ENCODE assay signal across 26 cellular contexts in genomic region chr1:206065547-206066143, GRCh38. TPM values are rescaled to one million over a fixed set of nuclear protein-coding genes. Genes with fewer than 3 reads are reported as not detected.
"Had no signal": no experiment of that assay in that cellular context is flagged by ENCODE, and none has a peak within 500 bp of the region (broad histone marks: within the 10 kb centered on the region; RNA-seq: fewer than 3 reads in every experiment).

No MANE protein-coding gene starts in this region.

- H3K36me3 ChIP-seq: colonic mucosa, left lung, suprapubic skin, transverse colon, vagina had no signal

- H3K27ac Mint-ChIP-seq: activated naive CD4-positive, alpha-beta T cell treated with anti-CD3 and anti-CD28 coated beads for 36 hours; activated naive CD8-positive, alpha-beta T cell treated with anti-CD3 and anti-CD28 coated beads, Interleukin-2, amount 50 U/mL, for 24 hours; brain; stimulated activated naive CD8-positive, alpha-beta T cell treated with anti-CD3 and anti-CD28 coated beads, Interleukin-15, amount 100 ng/mL, for 72 hours had no signal

- H3K9me3 ChIP-seq: colonic mucosa, left lung, psoas muscle, suprapubic skin, transverse colon, vagina had no signal

- H3K9me3 Mint-ChIP-seq: activated naive CD8-positive, alpha-beta T cell treated with anti-CD3 and anti-CD28 coated beads, Interleukin-2, amount 50 U/mL, for 24 hours had no signal

- DNase-seq: activated CD8-positive, alpha-beta memory T cell treated with anti-CD3 and anti-CD28 coated beads, Interleukin-2, amount 50 U/mL, for 4 hours; activated naive CD8-positive, alpha-beta T cell treated with anti-CD3 and anti-CD28 coated beads, Interleukin-2, amount 50 U/mL, for 24 hours; activated T-cell treated with anti-CD3 and anti-CD28 coated beads, Interleukin-2, amount 50 U/mL, for 4 hours; anterior cingulate cortex; colonic mucosa; foreskin keratinocyte; head of caudate nucleus; left lung; midbrain; psoas muscle; right cardiac atrium; stimulated activated CD4-positive, alpha-beta T cell treated with anti-CD3 and anti-CD28 coated beads, Interleukin-2, amount 100 ng/mL, for 24 hours; transverse colon had no signal

- H3K4me1 ChIP-seq: colonic mucosa, foreskin keratinocyte, psoas muscle, suprapubic skin, transverse colon, vagina had no signal

- ATAC-seq: foreskin keratinocyte, psoas muscle, right cardiac atrium had no signal

- H3K27me3 Mint-ChIP-seq: central memory CD8-positive, alpha-beta T cell had no signal

- H3K4me1 Mint-ChIP-seq: brain; central memory CD8-positive, alpha-beta T cell; neural crest cell had no signal

- H3K4me3 Mint-ChIP-seq: activated CD4-positive, alpha-beta T cell treated with anti-CD3 and anti-CD28 coated beads, Interleukin-2, amount 10 ng/mL, durations not matched to agents 7 days and 5 days; activated naive CD4-positive, alpha-beta T cell treated with anti-CD3 and anti-CD28 coated beads for 36 hours; activated naive CD8-positive, alpha-beta T cell treated with anti-CD3 and anti-CD28 coated beads, Interleukin-2, amount 50 U/mL, for 24 hours; activated T-cell treated with anti-CD3 and anti-CD28 coated beads, Interleukin-2, amount 50 U/mL, for 4 hours; brain; central memory CD8-positive, alpha-beta T cell; neural crest cell; stimulated activated naive CD8-positive, alpha-beta T cell treated with anti-CD3 and anti-CD28 coated beads, Interleukin-15, amount 100 ng/mL, for 72 hours had no signal

- H3K27ac ChIP-seq: colonic mucosa, foreskin keratinocyte, left lung, psoas muscle, suprapubic skin, transverse colon, vagina had no signal

- H3K4me3 ChIP-seq: colonic mucosa, left lung, psoas muscle, suprapubic skin, transverse colon, vagina had no signal

- H3K27me3 ChIP-seq: colonic mucosa, foreskin keratinocyte, left lung, suprapubic skin, vagina had no signal

RNA-seq across cellular contexts. Expression of gene RHEX, which starts 12.7 kb away (rescaled TPM):
- total RNA-seq: activated CD4-positive, alpha-beta T cell treated with anti-CD3 and anti-CD28 coated beads, Interleukin-2, amount 10 ng/mL, durations not matched to agents 7 days and 5 days; activated naive CD4-positive, alpha-beta T cell treated with anti-CD3 and anti-CD28 coated beads for 36 hours; activated T-cell treated with anti-CD3 and anti-CD28 coated beads, Interleukin-2, amount 50 U/mL, for 4 hours; fibroblast of lung; foreskin keratinocyte; lung microvascular endothelial cell; osteoblast had no signal
- polyA plus RNA-seq: fibroblast of lung, foreskin keratinocyte, right cardiac atrium had no signal

RNA-seq across cellular contexts. Expression of gene CTSE, which starts 42.0 kb away (rescaled TPM):
- total RNA-seq: activated CD4-positive, alpha-beta T cell treated with anti-CD3 and anti-CD28 coated beads, Interleukin-2, amount 10 ng/mL, durations not matched to agents 7 days and 5 days; activated naive CD4-positive, alpha-beta T cell treated with anti-CD3 and anti-CD28 coated beads for 36 hours; epithelial cell of proximal tubule; fibroblast of lung; kidney epithelial cell; lung microvascular endothelial cell; neural crest cell; osteoblast; suprapubic skin; vagina had no signal
- polyA plus RNA-seq: fibroblast of lung, right cardiac atrium had no signal

RNA-seq across cellular contexts. Expression of gene AVPR1B, which starts 51.5 kb away (rescaled TPM):
- total RNA-seq: activated CD4-positive, alpha-beta T cell treated with anti-CD3 and anti-CD28 coated beads, Interleukin-2, amount 10 ng/mL, durations not matched to agents 7 days and 5 days; activated naive CD4-positive, alpha-beta T cell treated with anti-CD3 and anti-CD28 coated beads for 36 hours; activated T-cell treated with anti-CD3 and anti-CD28 coated beads, Interleukin-2, amount 50 U/mL, for 4 hours; epithelial cell of proximal tubule; fibroblast of lung; foreskin keratinocyte; kidney epithelial cell; left lung; lung microvascular endothelial cell; neural crest cell; osteoblast; psoas muscle; right cardiac atrium; suprapubic skin; vagina had no signal
- polyA plus RNA-seq: fibroblast of lung, foreskin keratinocyte, psoas muscle had no signal
